Comparison of ENCODE assay signal across 24 cellular contexts in genomic region chr11:91851908-91852307, GRCh38.
"Had no signal": no experiment of that assay in that cellular context is flagged by ENCODE, and none has a peak within 500 bp of the region (broad histone marks: within the 10 kb centered on the region; RNA-seq: fewer than 3 reads in every experiment).

No MANE protein-coding gene starts in this region.

- H3K9ac ChIP-seq: SK-N-SH had no signal

- H3K9me3 ChIP-seq: MG63, Peyer's patch, SK-N-SH had no signal

- H3K4me1 ChIP-seq: Peyer's patch had no signal

- FAIRE-seq: HTR-8/SVneo had no signal

- H3K27me3 ChIP-seq: MG63, Peyer's patch had no signal

- H2AFZ ChIP-seq: PC-9 had no signal

- H3K36me3 ChIP-seq: MG63, Peyer's patch had no signal

- DNase-seq: KBM-7; MG63; NCI-H1092; NCI-H1105 treated with DMSO at 0.1 percent for 48 hours; NCI-H1417 treated with DMSO at 0.1 percent for 48 hours; NCI-H146; NCI-H1694 treated with DMSO at 0.1 percent for 48 hours; NCI-H1930; NCI-H2081; NCI-H2107; NCI-H226; NCI-H446; NCI-H510A; NCI-H524 treated with DMSO at 0.1 percent for 48 hours; NCI-H69; NCI-H774; NK-92 treated with Interleukin-12 subunit alpha and Interleukin-12 subunit beta, amount 100 ng/mL, for 24 hours; PC-9; Peyer's patch; SHP77; SK-N-SH; SW 1271; T-cell had no signal

- ATAC-seq: T-cell had no signal

- H3K4me2 ChIP-seq: PC-9, SK-N-SH had no signal

- H3K27ac ChIP-seq: PC-9, Peyer's patch had no signal

- H3K4me3 ChIP-seq: MG63, PC-9, Peyer's patch had no signal
